In the genomic region with DNA sequence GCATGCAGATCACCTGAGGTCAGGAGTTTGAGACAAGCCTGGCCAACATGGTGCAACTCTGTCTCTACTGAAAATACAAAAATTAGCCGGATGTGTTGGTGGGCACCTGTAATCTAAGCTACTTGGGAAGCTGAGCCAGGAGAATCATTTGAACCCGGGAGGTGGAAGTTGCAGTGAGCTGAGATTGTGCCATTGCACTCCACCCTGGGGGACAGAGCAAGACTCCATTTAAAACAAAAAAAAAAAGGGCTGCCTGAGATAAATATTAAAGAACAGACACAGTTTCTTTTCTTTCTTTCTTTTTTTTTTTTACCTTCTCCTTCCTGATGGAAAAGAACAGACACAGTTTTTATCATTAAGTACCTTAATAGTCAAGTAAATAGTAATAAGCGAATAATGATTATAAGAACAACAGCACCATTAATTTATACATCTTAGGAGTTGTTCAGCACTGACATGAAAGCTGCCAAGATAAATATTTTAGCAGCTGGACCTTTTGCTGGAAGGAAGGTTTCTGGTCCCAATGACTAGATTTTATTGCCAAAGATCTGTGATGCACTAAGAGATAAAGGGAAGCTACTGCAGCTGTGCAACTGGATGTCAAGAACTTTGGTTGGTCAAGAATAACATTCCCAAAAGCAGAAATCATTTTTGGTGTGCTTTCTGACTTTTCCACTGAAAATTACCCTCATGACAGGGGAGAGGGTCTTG, we compare ENCODE assay signal across 20 cellular contexts. TPM values are rescaled to one million over a fixed set of nuclear protein-coding genes. Genes with fewer than 3 reads are reported as not detected.
A peak's percentile ranks its signal among the peaks of the same experiment; 100 is the strongest.
DNase-seq lines count a peak whose midpoint lies in the region; ATAC-seq, FAIRE-seq and TF ChIP-seq lines count a peak whose summit lies in the region.
"Had no signal": no experiment of that assay in that cellular context is flagged by ENCODE, and none has a peak within 500 bp of the region (broad histone marks: within the 10 kb centered on the region; RNA-seq: fewer than 3 reads in every experiment).

No MANE protein-coding gene starts in this region.

- no peak overlapping the region for H3K4me3 Mint-ChIP-seq in activated CD4-positive, alpha-beta memory T cell treated with anti-CD3 and anti-CD28 coated beads for 36 hours
- H3K4me3 Mint-ChIP-seq: neural crest cell; T-helper 1 cell treated with Interleukin-12 subunit alpha and Interleukin-12 subunit beta and Interleukin-4 antibody, amounts not matched to agents 30 μg/mL and 1 μg/mL, for 36 hours had no signal

- H3K9me3 Mint-ChIP-seq in activated CD4-positive, alpha-beta memory T cell treated with anti-CD3 and anti-CD28 coated beads for 36 hours, result no peaks in the 10 kb centered on the region
- H3K9me3 Mint-ChIP-seq: neural crest cell; T-helper 1 cell treated with Interleukin-12 subunit alpha and Interleukin-12 subunit beta and Interleukin-4 antibody, amounts not matched to agents 30 μg/mL and 1 μg/mL, for 36 hours had no signal

- H3K27me3 ChIP-seq in brain microvascular endothelial cell (replicated peaks) (no peaks in the 10 kb centered on the region), transverse colon (no peaks in the 10 kb centered on the region)

- POLR2A ChIA-PET in activated CD4-positive, alpha-beta memory T cell treated with anti-CD3 and anti-CD28 coated beads for 36 hours (lab: Charles Lee), result interaction anchor here (0.6 kb wide), 1 partner anchor 42 kb away, joined by 4 read pairs; no protein-coding TSS in a partner anchor

- no peaks in the 10 kb centered on the region for H3K27me3 Mint-ChIP-seq in activated CD4-positive, alpha-beta memory T cell treated with anti-CD3 and anti-CD28 coated beads for 36 hours

- no peak for TF ChIP-seq CTCF in brain microvascular endothelial cell (IDR thresholded peaks at IDR 0.05; ENCODE audit: low read depth, low read length, missing control alignments)
- TF ChIP-seq CTCF in transverse colon (IDR thresholded peaks at IDR 0.05), result no peak

- no peak for TF ChIP-seq EP300 in transverse colon (IDR thresholded peaks at IDR 0.05; ENCODE audit: low read depth)

- intact Hi-C loops in Right ventricle myocardium superior (cut with DNase I) (no loop called here), sciatic nerve (cut with DNase I) (no loop called here), transverse colon (cut with DNase I; ENCODE audit: low total_unique reads) (loop anchor here (5.0 kb wide), 1 partner anchor 305 kb away; no protein-coding TSS in a partner anchor)
- intact Hi-C loops in activated CD4-positive, alpha-beta memory T cell treated with anti-CD3 and anti-CD28 coated beads for 36 hours (cut with micrococcal nuclease), result no loop called here

- H3K4me3 ChIP-seq in brain microvascular endothelial cell (ENCODE audit: low read depth, low read length) (no peak overlapping the region), transverse colon (no peak overlapping the region)
- H3K4me3 ChIP-seq: coronary artery, psoas muscle had no signal

- no peaks in the 10 kb centered on the region for H3K36me3 ChIP-seq in brain microvascular endothelial cell (replicated peaks)
- no peaks in the 10 kb centered on the region for H3K36me3 ChIP-seq in transverse colon

- WGBS in transverse colon (ENCODE audit: low coverage in 1 of 2), 2 donors, result 83 to 86% methylated on average over 3 of the region's 3 CpGs

- DNase-seq in NCI-H2196 (lab: John Stamatoyannopoulos, UW; ENCODE audit: unreplicated experiment), result peak; percentile 41
- peak; percentile 52 for DNase-seq in brain microvascular endothelial cell
- DNase-seq in Right ventricle myocardium superior, result peak; percentile 58
- no peak for DNase-seq in sciatic nerve (ENCODE audit: low spot score)
- DNase-seq in H54 (ENCODE audit: insufficient read length, low spot score), result no peak
- DNase-seq in activated CD4-positive, alpha-beta memory T cell treated with anti-CD3 and anti-CD28 coated beads for 36 hours, result no peak
- no peak for DNase-seq in transverse colon
- DNase-seq: activated CD4-positive, alpha-beta T cell treated with anti-CD3 and anti-CD28 coated beads, Interleukin-2, amount 50 U/mL, for 4 hours; activated naive CD4-positive, alpha-beta T cell treated with Interleukin-2 at 50 U/mL for 16 hours; aorta; KG1; left cardiac atrium; NCI-H1092 treated with DMSO at 0.1 percent for 48 hours; NCI-H2081 treated with DMSO at 0.1 percent for 48 hours; NCI-H524; psoas muscle; WERI-Rb-1 had no signal

- peaks cover 11% of the 10 kb centered on the region for H3K36me3 Mint-ChIP-seq in activated CD4-positive, alpha-beta memory T cell treated with anti-CD3 and anti-CD28 coated beads for 36 hours

- ATAC-seq in Right ventricle myocardium superior (ENCODE audit: poor library complexity), result peak; percentile 89
- peak; percentile 90 for ATAC-seq in sciatic nerve
- ATAC-seq: psoas muscle had no signal

- TF ChIP-seq POLR2A in H54 (IDR thresholded peaks at IDR 0.05; ENCODE audit: low read depth, low read length) (no peak), transverse colon (IDR thresholded peaks at IDR 0.05) (no peak)

- H3K27ac ChIP-seq in brain microvascular endothelial cell, result no peak overlapping the region
- no peak overlapping the region for H3K27ac ChIP-seq in transverse colon
- H3K27ac ChIP-seq: psoas muscle, WERI-Rb-1 had no signal

- CTCF ChIA-PET in activated CD4-positive, alpha-beta memory T cell treated with anti-CD3 and anti-CD28 coated beads for 36 hours (lab: Charles Lee), result interaction anchor here (1.2 kb wide), 1 partner anchor 11 kb away, joined by 4 read pairs; no protein-coding TSS in a partner anchor

- in situ Hi-C loops in brain microvascular endothelial cell (cut with HindIII; ENCODE audit: low pct_ligation_motif_present, low sequenced_read_pairs) (no loop called here), transverse colon (cut with MboI; ENCODE audit: low pct_ligation_motif_present in 1 of 4, low pct_unique_long_range_greater_than_20kb in 1 of 4, low sequenced_read_pairs in 3 of 4) (loop anchor here in 3 of 4 donors (10.0 to 25.0 kb wide), 5 partner anchors 102 to 455 kb away; no protein-coding TSS in a partner anchor)

- H3K27ac Mint-ChIP-seq in activated CD4-positive, alpha-beta memory T cell treated with anti-CD3 and anti-CD28 coated beads for 36 hours, result no peak overlapping the region
- H3K27ac Mint-ChIP-seq: T-helper 1 cell treated with Interleukin-12 subunit alpha and Interleukin-12 subunit beta and Interleukin-4 antibody, amounts not matched to agents 30 μg/mL and 1 μg/mL, for 36 hours had no signal

- no peak for FAIRE-seq in H54 (lab: Jason Lieb, UNC)

- H3K4me1 Mint-ChIP-seq in activated CD4-positive, alpha-beta memory T cell treated with anti-CD3 and anti-CD28 coated beads for 36 hours (ENCODE audit: low read depth), result peaks cover 4% of the 10 kb centered on the region
- H3K4me1 Mint-ChIP-seq: neural crest cell had no signal

- H3K9me3 ChIP-seq in transverse colon, result no peaks in the 10 kb centered on the region
- H3K9me3 ChIP-seq: psoas muscle had no signal

- no peaks in the 10 kb centered on the region for H3K4me1 ChIP-seq in transverse colon

RNA-seq across cellular contexts. Expression of a gene that starts 7.0 kb away (rescaled TPM):
- total RNA-seq in Right ventricle myocardium superior, result 3.0 TPM
- 9.1 TPM for total RNA-seq in sciatic nerve
- total RNA-seq in activated CD4-positive, alpha-beta memory T cell treated with anti-CD3 and anti-CD28 coated beads for 36 hours, result 10 to 100 TPM; 21.8 to 23.5 TPM
- 1 to 10 TPM in 3 of 4 donors, under 1 TPM in 1; 0.37 to 7.1 (median 3.2) TPM for total RNA-seq in transverse colon

RNA-seq across cellular contexts. Expression of a gene that starts 7.6 kb away (rescaled TPM):
- total RNA-seq in Right ventricle myocardium superior (12.4 TPM), sciatic nerve (53.0 TPM), transverse colon (10 to 100 TPM; 17.6 to 86.2 (median 24.3) TPM)
- 10 to 100 TPM; 45.6 to 47.1 TPM for total RNA-seq in activated CD4-positive, alpha-beta memory T cell treated with anti-CD3 and anti-CD28 coated beads for 36 hours

RNA-seq across cellular contexts. Expression of a gene that starts 39.2 kb away (rescaled TPM):
- 56.3 TPM for total RNA-seq in Right ventricle myocardium superior
- total RNA-seq in sciatic nerve, result 69.5 TPM
- total RNA-seq in activated CD4-positive, alpha-beta memory T cell treated with anti-CD3 and anti-CD28 coated beads for 36 hours, result 100 to 1,000 TPM; 212 to 222 TPM
- 10 to 100 TPM; 25.4 to 70.7 (median 48.0) TPM for total RNA-seq in transverse colon

Comparison
In these comparisons a context has a peak if more than half of its experiments do, and no peak if none do; other contexts are left out.
1. DNase-seq: peak in NCI-H2196 (single experiment), brain microvascular endothelial cell (single experiment) and Right ventricle myocardium superior (single experiment); none in sciatic nerve (single experiment), H54 (single experiment), activated CD4-positive, alpha-beta memory T cell treated with anti-CD3 and anti-CD28 coated beads for 36 hours (single experiment) and transverse colon (single experiment).